ENCODE assay signal across 8 cellular contexts in genomic region chr2:167212054-167212648, GRCh38.
DNase-seq lines count a peak whose midpoint lies in the region; ATAC-seq and TF ChIP-seq lines count a peak whose summit lies in the region.

No MANE protein-coding gene starts in this region.

- ATAC-seq in GM21786 (IDR thresholded peaks at IDR 0.05; ENCODE audit: unreplicated experiment), result peak; percentile 78
- ATAC-seq in psoas muscle, result peak; percentile 58 to 87 (median 66)

- H3K27me3 ChIP-seq in psoas muscle (ENCODE audit: insufficient read depth in 3 of 3, low read length in 2 of 3), result no peaks in the 10 kb centered on the region

- intact Hi-C loops in psoas muscle (cut with DNase I), result loop anchor here in 1 of 2 donors (5.0 kb wide), 1 partner anchor 80 kb away; no protein-coding TSS in a partner anchor

- 2 to 9% (median 4%) methylated on average over 3 of the region's 3 CpGs for WGBS in psoas muscle, 3 donors

- peak; percentile 30 for DNase-seq in activated CD4-positive, alpha-beta T cell treated with anti-CD3 and anti-CD28 coated beads for 48 hours
- no peak for DNase-seq in activated CD4-positive, alpha-beta T cell treated with anti-CD3 and anti-CD28 coated beads, Interleukin-2, amount 50 U/mL, for 4 hours
- DNase-seq in M059J (ENCODE audit: low read depth) (peak; percentile 45), SKM-1 treated with dmso at 0.1 percent for 144 hours (lab: John Stamatoyannopoulos, UW; ENCODE audit: unreplicated experiment) (peak; percentile 53), fibroblast of the aortic adventitia (ENCODE audit: low read depth) (peak; percentile 80), psoas muscle (no peak)
- DNase-seq in central memory CD4-positive, alpha-beta T cell, result no peak

- no peaks in the 10 kb centered on the region for H3K9me3 ChIP-seq in psoas muscle

- H3K27ac ChIP-seq in psoas muscle, result peak overlapping the region; percentile 96

- H3K4me3 ChIP-seq in fibroblast of the aortic adventitia (ENCODE audit: low read depth, low read length), result no peak overlapping the region
- H3K4me3 ChIP-seq in psoas muscle, result no peak overlapping the region

- peaks cover 0 to 43% of the 10 kb centered on the region in 2 donors for H3K36me3 ChIP-seq in psoas muscle (ENCODE audit: insufficient read depth in 1 of 2, low read depth in 1 of 2)

- TF ChIP-seq CTCF in fibroblast of the aortic adventitia (IDR thresholded peaks at IDR 0.05; ENCODE audit: insufficient read depth, low read length) (peak; percentile 80), psoas muscle (IDR thresholded peaks at IDR 0.05) (peak; percentile 81)

- peaks cover 23% of the 10 kb centered on the region for H3K4me1 ChIP-seq in psoas muscle

Comparison
In these comparisons a context has a peak if more than half of its experiments do, and no peak if none do; other contexts are left out.
1. DNase-seq: peak in activated CD4-positive, alpha-beta T cell treated with anti-CD3 and anti-CD28 coated beads for 48 hours (single experiment), M059J (single experiment), SKM-1 treated with dmso at 0.1 percent for 144 hours (single experiment) and fibroblast of the aortic adventitia (single experiment); none in activated CD4-positive, alpha-beta T cell treated with anti-CD3 and anti-CD28 coated beads, Interleukin-2, amount 50 U/mL, for 4 hours (0 of 2), psoas muscle (0 of 2) and central memory CD4-positive, alpha-beta T cell (single experiment).